ENCODE assay signal across 36 cellular contexts in genomic region chr7:123051916-123052315, GRCh38. TPM values are rescaled to one million over a fixed set of nuclear protein-coding genes. Genes with fewer than 3 reads are reported as not detected.
"Had no signal": no experiment of that assay in that cellular context is flagged by ENCODE, and none has a peak within 500 bp of the region (broad histone marks: within the 10 kb centered on the region; RNA-seq: fewer than 3 reads in every experiment).

No MANE protein-coding gene starts in this region.

- H3K27ac ChIP-seq: colonic mucosa, epithelial cell of prostate, left lung, neutrophil, pancreas, right atrium auricular region, suprapubic skin, transverse colon, vagina had no signal

- H3K36me3 ChIP-seq: colonic mucosa, left lung, neutrophil, pancreas, right atrium auricular region, suprapubic skin, transverse colon, vagina had no signal

- H3K9me3 ChIP-seq: colonic mucosa, neutrophil, pancreas, vagina had no signal

- H3K4me1 ChIP-seq: colonic mucosa, left lung, pancreas, right atrium auricular region, suprapubic skin, transverse colon, vagina had no signal

- H3K4me2 ChIP-seq: smooth muscle cell had no signal

- H3K4me3 ChIP-seq: colonic mucosa, left lung, mucosa of descending colon, pancreas, right atrium auricular region, smooth muscle cell, suprapubic skin, transverse colon, vagina had no signal

- H3K27me3 ChIP-seq: colonic mucosa, left lung, neutrophil, pancreas, right atrium auricular region, suprapubic skin, transverse colon, vagina had no signal

- DNase-seq: colonic mucosa; effector CD8-positive, alpha-beta T cell; endodermal cell; foreskin melanocyte; head of caudate nucleus; kidney; left cardiac atrium; left lung; mesenchymal stem cell; mucosa of descending colon; naive B cell; pancreas; stimulated activated CD4-positive, alpha-beta T cell treated with anti-CD3 and anti-CD28 coated beads, Interleukin-12 subunit alpha, Interleukin-12 subunit beta, amount 100 ng/mL, for 4 hours; stimulated activated CD4-positive, alpha-beta T cell treated with anti-CD3 and anti-CD28 coated beads, Interleukin-1b, Interleukin-23, amount 100 ng/mL, for 48 hours; stimulated activated CD4-positive, alpha-beta T cell treated with anti-CD3 and anti-CD28 coated beads, Interleukin-4, amount 100 ng/mL, for 1 hour; stimulated activated CD8-positive, alpha-beta memory T cell treated with anti-CD3 and anti-CD28 coated beads, Interleukin-4, amount 100 ng/mL, for 48 hours; stimulated activated naive CD4-positive, alpha-beta T cell; stimulated activated naive CD8-positive, alpha-beta T cell treated with anti-CD3 and anti-CD28 coated beads, Interleukin-15, amount 100 ng/mL, for 72 hours; transverse colon had no signal

- FAIRE-seq: kidney, pancreas had no signal

- ATAC-seq: esophagus mucosa; left cardiac atrium; left lung; mucosa of descending colon; natural killer cell treated with Interleukin-12 subunit alpha and Interleukin-12 subunit beta and Interleukin-15 and Interleukin-18, amount 100 ng/mL, for 72 hours; pancreas; sciatic nerve; stimulated activated naive CD8-positive, alpha-beta T cell treated with anti-CD3 and anti-CD28 coated beads, Interleukin-15, amount 100 ng/mL, for 72 hours had no signal

RNA-seq across cellular contexts. Expression of gene TAS2R16, which starts 56.4 kb away (rescaled TPM):
- total RNA-seq: colonic mucosa; endodermal cell; esophagus mucosa; kidney; left cardiac atrium; left lung; lower leg skin; lung microvascular endothelial cell; mesothelial cell of epicardium; mucosa of descending colon; natural killer cell treated with Interleukin-12 subunit alpha and Interleukin-12 subunit beta and Interleukin-15 and Interleukin-18, amount 100 ng/mL, for 72 hours; neural crest cell; omental fat pad; pancreas; progenitor cell of endocrine pancreas; right atrium auricular region; sciatic nerve; smooth muscle cell; suprapubic skin; transverse colon; ureter; vagina had no signal
- polyA plus RNA-seq: pancreas, smooth muscle cell, thymus had no signal
